21 cellular contexts compared by ENCODE assay signal in genomic region chr21:32920474-32920873, GRCh38.
"Had no signal": no experiment of that assay in that cellular context is flagged by ENCODE, and none has a peak within 500 bp of the region (broad histone marks: within the 10 kb centered on the region; RNA-seq: fewer than 3 reads in every experiment).

No MANE protein-coding gene starts in this region.

- H3K36me3 Mint-ChIP-seq: stimulated activated effector memory CD8-positive, alpha-beta T cell treated with anti-CD3 and anti-CD28 coated beads, Interleukin-12 subunit alpha, Interleukin-12 subunit beta, amount 100 ng/mL, for 72 hours had no signal

- H3K9me3 ChIP-seq: ovary, thyroid gland had no signal

- H3K36me3 ChIP-seq: esophagus muscularis mucosa, gastroesophageal sphincter, ovary, sigmoid colon, stomach, thyroid gland had no signal

- H3K4me3 Mint-ChIP-seq: memory B cell; natural killer cell; stimulated activated effector memory CD8-positive, alpha-beta T cell treated with anti-CD3 and anti-CD28 coated beads, Interleukin-12 subunit alpha, Interleukin-12 subunit beta, amount 100 ng/mL, for 72 hours had no signal

- H3K27ac Mint-ChIP-seq: memory B cell; natural killer cell; stimulated activated effector memory CD8-positive, alpha-beta T cell treated with anti-CD3 and anti-CD28 coated beads, Interleukin-12 subunit alpha, Interleukin-12 subunit beta, amount 100 ng/mL, for 72 hours had no signal

- H3K4me1 Mint-ChIP-seq: memory B cell had no signal

- H3K27ac ChIP-seq: dorsolateral prefrontal cortex, epithelial cell of prostate, esophagus muscularis mucosa, foreskin keratinocyte, gastroesophageal sphincter, ovary, psoas muscle, sigmoid colon, stomach, thyroid gland had no signal

- DNase-seq: dorsolateral prefrontal cortex; effector CD4-positive, alpha-beta T cell; foreskin keratinocyte; kidney; natural killer cell; ovary; psoas muscle; right cardiac atrium; sigmoid colon; stimulated activated CD4-positive, alpha-beta T cell treated with anti-CD3 and anti-CD28 coated beads, Interleukin-2, amount 100 ng/mL, for 24 hours; stimulated activated CD4-positive, alpha-beta T cell treated with anti-CD3 and anti-CD28 coated beads, Interleukin-4, amount 100 ng/mL, for 24 hours; stimulated activated naive CD4-positive, alpha-beta T cell treated with Interleukin-2 at 50 U/mL for 16 hours; stomach; thyroid gland had no signal

- H3K27me3 ChIP-seq: dorsolateral prefrontal cortex, foreskin keratinocyte, ovary, sigmoid colon, thyroid gland had no signal

- H3K4me1 ChIP-seq: foreskin keratinocyte, gastroesophageal sphincter, psoas muscle, sigmoid colon, thyroid gland had no signal

- ATAC-seq: foreskin keratinocyte; gastroesophageal sphincter; left lobe of liver; natural killer cell; psoas muscle; right cardiac atrium; stimulated activated effector memory CD8-positive, alpha-beta T cell treated with anti-CD3 and anti-CD28 coated beads, Interleukin-12 subunit alpha, Interleukin-12 subunit beta, amount 100 ng/mL, for 72 hours had no signal

- H3K4me3 ChIP-seq: dorsolateral prefrontal cortex, esophagus muscularis mucosa, gastroesophageal sphincter, lung, ovary, psoas muscle, sigmoid colon, stomach, thyroid gland had no signal
